In the genomic region with DNA sequence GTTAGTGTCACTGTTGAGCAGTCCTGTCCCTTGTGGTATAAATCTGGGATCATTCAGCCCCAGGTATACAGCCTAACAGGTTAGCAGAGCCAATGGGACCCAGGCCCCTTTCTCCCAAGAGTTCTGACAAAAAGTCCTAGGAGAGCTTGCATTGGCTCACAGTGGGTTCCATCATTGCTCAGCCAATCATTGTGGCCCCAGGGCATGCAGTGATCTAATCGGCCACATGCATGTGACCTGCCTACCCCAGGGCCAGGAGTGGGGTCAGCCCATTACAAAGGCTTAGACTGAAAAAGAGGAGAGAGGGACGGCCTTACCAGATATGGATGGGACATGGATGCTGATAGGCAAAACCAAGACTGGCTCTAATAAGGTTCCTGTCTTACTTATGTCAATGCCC, we compare ENCODE assay signal across 2 cellular contexts.
TF ChIP-seq lines count a peak whose summit lies in the region.

No MANE protein-coding gene starts in this region.

TF ChIP-seq in HEK293T, 16 proteins besides CTCF, POLR2A, EP300 and RAD21:
- TF ChIP-seq, protein P1, sequence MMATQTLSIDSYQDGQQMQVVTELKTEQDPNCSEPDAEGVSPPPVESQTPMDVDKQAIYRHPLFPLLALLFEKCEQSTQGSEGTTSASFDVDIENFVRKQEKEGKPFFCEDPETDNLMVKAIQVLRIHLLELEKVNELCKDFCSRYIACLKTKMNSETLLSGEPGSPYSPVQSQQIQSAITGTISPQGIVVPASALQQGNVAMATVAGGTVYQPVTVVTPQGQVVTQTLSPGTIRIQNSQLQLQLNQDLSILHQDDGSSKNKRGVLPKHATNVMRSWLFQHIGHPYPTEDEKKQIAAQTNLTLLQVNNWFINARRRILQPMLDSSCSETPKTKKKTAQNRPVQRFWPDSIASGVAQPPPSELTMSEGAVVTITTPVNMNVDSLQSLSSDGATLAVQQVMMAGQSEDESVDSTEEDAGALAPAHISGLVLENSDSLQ (IDR thresholded peaks at IDR 0.05), result peak; percentile 34; the same call in 1 of the 2 replicates
- TF ChIP-seq SP1 (IDR thresholded peaks at IDR 0.05) (no peak), FOXK2 (IDR thresholded peaks at IDR 0.05) (no peak), HDGF (IDR thresholded peaks at IDR 0.05; ENCODE audit: borderline replicate concordance) (no peak), FOXA1 (IDR thresholded peaks at IDR 0.05) (no peak), BHLHE40 (IDR thresholded peaks at IDR 0.05; ENCODE audit: borderline replicate concordance) (no peak), TARDBP (IDR thresholded peaks at IDR 0.05) (no peak), SUZ12 (IDR thresholded peaks at IDR 0.05) (no peak)

TF ChIP-seq in GM12878, 131 proteins besides CTCF, POLR2A, EP300 and RAD21:
- TF ChIP-seq, protein P2, sequence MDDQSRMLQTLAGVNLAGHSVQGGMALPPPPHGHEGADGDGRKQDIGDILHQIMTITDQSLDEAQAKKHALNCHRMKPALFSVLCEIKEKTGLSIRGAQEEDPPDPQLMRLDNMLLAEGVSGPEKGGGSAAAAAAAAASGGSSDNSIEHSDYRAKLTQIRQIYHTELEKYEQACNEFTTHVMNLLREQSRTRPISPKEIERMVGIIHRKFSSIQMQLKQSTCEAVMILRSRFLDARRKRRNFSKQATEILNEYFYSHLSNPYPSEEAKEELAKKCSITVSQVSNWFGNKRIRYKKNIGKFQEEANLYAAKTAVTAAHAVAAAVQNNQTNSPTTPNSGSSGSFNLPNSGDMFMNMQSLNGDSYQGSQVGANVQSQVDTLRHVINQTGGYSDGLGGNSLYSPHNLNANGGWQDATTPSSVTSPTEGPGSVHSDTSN (IDR thresholded peaks at IDR 0.05; ENCODE audit: insufficient replicate concordance, low read depth, low read length), result peak; percentile 12
- TF ChIP-seq POLR2AphosphoS2 (IDR thresholded peaks at IDR 0.05; ENCODE audit: low read depth, low read length), result no peak
